Comparison of ENCODE assay signal across 1 cellular context in genomic region chr14:103692871-103693270, GRCh38.
TF ChIP-seq lines count a peak whose summit lies in the region.

No MANE protein-coding gene starts in this region.

TF ChIP-seq in GM12878, 131 proteins besides CTCF, POLR2A, EP300 and RAD21:
- TF ChIP-seq MYB (IDR thresholded peaks at IDR 0.05; ENCODE audit: borderline replicate concordance, low read depth, low read length) (no peak), POLR2AphosphoS2 (IDR thresholded peaks at IDR 0.05; ENCODE audit: low read depth, low read length) (no peak), ZBTB4 (CRISPR knock-in tag; IDR thresholded peaks at IDR 0.05) (no peak), WRNIP1 (IDR thresholded peaks at IDR 0.05; ENCODE audit: borderline replicate concordance, low read depth, low read length) (no peak)
TF ChIP-seq in GM12878: peak in this region for 0.
